Comparison of ENCODE assay signal across 1 cellular context in the genomic region with DNA sequence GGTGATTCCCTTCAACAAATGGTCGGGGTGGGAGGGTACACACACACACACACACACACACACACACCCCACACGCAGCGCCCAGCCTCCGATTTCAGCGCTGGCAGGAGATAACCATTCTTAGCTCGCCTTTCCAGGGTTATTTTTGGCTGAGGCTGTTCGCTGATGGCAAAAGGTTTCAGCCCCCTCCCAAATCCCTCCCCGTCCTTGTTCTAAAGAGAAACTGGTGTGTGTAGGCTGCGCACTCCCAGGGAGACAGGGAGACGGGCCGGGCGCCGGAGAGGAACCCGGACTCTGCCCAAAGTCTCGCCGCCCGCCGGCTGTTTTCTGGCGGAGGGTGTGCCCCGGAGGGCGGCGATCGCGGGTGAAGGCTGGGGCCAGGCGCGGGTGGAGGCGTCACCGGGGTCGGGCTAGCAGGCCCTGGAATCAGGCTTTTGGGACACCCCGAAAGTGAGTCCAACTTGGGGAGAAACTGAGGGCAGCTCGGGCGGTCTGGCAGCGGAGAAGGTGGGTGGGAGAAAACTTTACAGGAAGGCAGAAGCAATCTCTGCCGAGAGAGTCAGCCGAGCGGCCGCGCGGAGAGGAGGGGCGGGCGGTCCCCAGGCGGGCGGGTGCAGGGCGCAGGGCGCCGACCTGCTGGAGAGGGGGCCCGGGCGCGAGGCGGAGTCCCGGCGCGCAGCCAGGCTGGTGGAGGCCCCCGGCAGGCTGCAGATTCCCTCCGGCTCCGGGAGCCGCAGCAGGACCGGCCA.
TF ChIP-seq lines count a peak whose summit lies in the region.

A gene (plus strand): TSS at position 242 of the 749 bp plus-strand sequence. CDS start 517 bp downstream, outside the sequence.

TF ChIP-seq in HepG2, 621 proteins besides CTCF, POLR2A, EP300 and RAD21:
- TF ChIP-seq, protein P1, sequence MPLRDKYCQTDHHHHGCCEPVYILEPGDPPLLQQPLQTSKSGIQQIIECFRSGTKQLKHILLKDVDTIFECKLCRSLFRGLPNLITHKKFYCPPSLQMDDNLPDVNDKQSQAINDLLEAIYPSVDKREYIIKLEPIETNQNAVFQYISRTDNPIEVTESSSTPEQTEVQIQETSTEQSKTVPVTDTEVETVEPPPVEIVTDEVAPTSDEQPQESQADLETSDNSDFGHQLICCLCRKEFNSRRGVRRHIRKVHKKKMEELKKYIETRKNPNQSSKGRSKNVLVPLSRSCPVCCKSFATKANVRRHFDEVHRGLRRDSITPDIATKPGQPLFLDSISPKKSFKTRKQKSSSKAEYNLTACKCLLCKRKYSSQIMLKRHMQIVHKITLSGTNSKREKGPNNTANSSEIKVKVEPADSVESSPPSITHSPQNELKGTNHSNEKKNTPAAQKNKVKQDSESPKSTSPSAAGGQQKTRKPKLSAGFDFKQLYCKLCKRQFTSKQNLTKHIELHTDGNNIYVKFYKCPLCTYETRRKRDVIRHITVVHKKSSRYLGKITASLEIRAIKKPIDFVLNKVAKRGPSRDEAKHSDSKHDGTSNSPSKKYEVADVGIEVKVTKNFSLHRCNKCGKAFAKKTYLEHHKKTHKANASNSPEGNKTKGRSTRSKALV (CRISPR knock-in tag; IDR thresholded peaks at IDR 0.05) = peak; percentile 12; the same call in 1 of the 2 replicates
- TF ChIP-seq, protein P2, sequence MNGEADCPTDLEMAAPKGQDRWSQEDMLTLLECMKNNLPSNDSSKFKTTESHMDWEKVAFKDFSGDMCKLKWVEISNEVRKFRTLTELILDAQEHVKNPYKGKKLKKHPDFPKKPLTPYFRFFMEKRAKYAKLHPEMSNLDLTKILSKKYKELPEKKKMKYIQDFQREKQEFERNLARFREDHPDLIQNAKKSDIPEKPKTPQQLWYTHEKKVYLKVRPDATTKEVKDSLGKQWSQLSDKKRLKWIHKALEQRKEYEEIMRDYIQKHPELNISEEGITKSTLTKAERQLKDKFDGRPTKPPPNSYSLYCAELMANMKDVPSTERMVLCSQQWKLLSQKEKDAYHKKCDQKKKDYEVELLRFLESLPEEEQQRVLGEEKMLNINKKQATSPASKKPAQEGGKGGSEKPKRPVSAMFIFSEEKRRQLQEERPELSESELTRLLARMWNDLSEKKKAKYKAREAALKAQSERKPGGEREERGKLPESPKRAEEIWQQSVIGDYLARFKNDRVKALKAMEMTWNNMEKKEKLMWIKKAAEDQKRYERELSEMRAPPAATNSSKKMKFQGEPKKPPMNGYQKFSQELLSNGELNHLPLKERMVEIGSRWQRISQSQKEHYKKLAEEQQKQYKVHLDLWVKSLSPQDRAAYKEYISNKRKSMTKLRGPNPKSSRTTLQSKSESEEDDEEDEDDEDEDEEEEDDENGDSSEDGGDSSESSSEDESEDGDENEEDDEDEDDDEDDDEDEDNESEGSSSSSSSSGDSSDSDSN (CRISPR knock-in tag; IDR thresholded peaks at IDR 0.05) = peak; percentile 32; the same call in 1 of the 2 replicates
